22 cellular contexts compared by ENCODE assay signal in the genomic region with DNA sequence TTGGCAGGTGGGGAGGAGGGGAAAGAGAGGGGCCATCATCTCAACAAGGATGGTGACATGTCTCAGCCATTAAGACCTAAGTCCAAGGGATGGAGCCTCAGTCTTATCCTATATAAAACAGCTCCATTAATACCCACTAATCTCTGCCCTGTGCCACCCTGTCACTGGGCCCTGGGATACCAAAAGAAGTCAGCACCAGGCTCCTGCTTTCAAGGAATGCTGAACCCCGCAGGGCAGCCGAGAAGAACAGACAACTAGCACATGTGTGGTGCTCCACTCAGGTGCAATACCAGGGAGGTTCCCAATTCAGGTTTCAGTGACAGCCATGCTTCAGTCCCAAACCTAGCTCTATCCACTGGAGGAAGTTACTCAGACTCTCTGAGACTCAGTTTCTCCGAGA.
"Had no signal": no experiment of that assay in that cellular context is flagged by ENCODE, and none has a peak within 500 bp of the region (broad histone marks: within the 10 kb centered on the region; RNA-seq: fewer than 3 reads in every experiment).

No MANE protein-coding gene starts in this region.

- H3K4me3 Mint-ChIP-seq: immature natural killer cell; naive thymus-derived CD4-positive, alpha-beta T cell; natural killer cell treated with Interleukin-12 subunit alpha and Interleukin-12 subunit beta and Interleukin-15 and Interleukin-18, amount 100 ng/mL, for 72 hours; stimulated activated naive B cell treated with anti-CD40 and anti-IgM and Interleukin-4, amounts not matched to agents 10 μg/mL and 1 μg/mL and 100 μg/mL, for 72 hours had no signal

- H3K4me1 Mint-ChIP-seq: immature natural killer cell; naive thymus-derived CD4-positive, alpha-beta T cell; stimulated activated naive B cell treated with anti-CD40 and anti-IgM and Interleukin-4, amounts not matched to agents 10 μg/mL and 1 μg/mL and 100 μg/mL, for 72 hours had no signal

- H3K27ac Mint-ChIP-seq: immature natural killer cell; naive thymus-derived CD4-positive, alpha-beta T cell; natural killer cell treated with Interleukin-12 subunit alpha and Interleukin-12 subunit beta and Interleukin-15 and Interleukin-18, amount 100 ng/mL, for 72 hours; progenitor cell of endocrine pancreas; stimulated activated naive B cell treated with anti-CD40 and anti-IgM and Interleukin-4, amounts not matched to agents 10 μg/mL and 1 μg/mL and 100 μg/mL, for 72 hours had no signal

- ATAC-seq: mucosa of descending colon; naive thymus-derived CD4-positive, alpha-beta T cell; natural killer cell treated with Interleukin-12 subunit alpha and Interleukin-12 subunit beta and Interleukin-15 and Interleukin-18, amount 100 ng/mL, for 72 hours; right lobe of liver; stimulated activated naive B cell treated with anti-CD40 and anti-IgM and Interleukin-4, amounts not matched to agents 10 μg/mL and 1 μg/mL and 100 μg/mL, for 72 hours; stimulated activated naive CD8-positive, alpha-beta T cell treated with anti-CD3 and anti-CD28 coated beads, Interleukin-15, Interleukin-2, amounts not matched to agents 100 U/mL and 50 U/mL, for 24 hours; upper lobe of right lung had no signal

- H3K36me3 Mint-ChIP-seq: immature natural killer cell; naive thymus-derived CD4-positive, alpha-beta T cell; natural killer cell treated with Interleukin-12 subunit alpha and Interleukin-12 subunit beta and Interleukin-15 and Interleukin-18, amount 100 ng/mL, for 72 hours; stimulated activated naive B cell treated with anti-CD40 and anti-IgM and Interleukin-4, amounts not matched to agents 10 μg/mL and 1 μg/mL and 100 μg/mL, for 72 hours had no signal

- DNase-seq: hypothalamus; immature natural killer cell; left ventricle myocardium inferior; midbrain; mucosa of descending colon; naive thymus-derived CD4-positive, alpha-beta T cell; ovary; right lobe of liver; stimulated activated CD4-positive, alpha-beta T cell treated with anti-CD3 and anti-CD28 coated beads, Interleukin-12 subunit alpha, Interleukin-12 subunit beta, amount 100 ng/mL, for 4 hours; stimulated activated CD4-positive, alpha-beta T cell treated with anti-CD3 and anti-CD28 coated beads, Interleukin-15, amount 100 ng/mL, for 24 hours; stimulated activated CD4-positive, alpha-beta T cell treated with anti-CD3 and anti-CD28 coated beads, Interleukin-2, amount 100 ng/mL, for 24 hours; stimulated activated CD4-positive, alpha-beta T cell treated with anti-CD3 and anti-CD28 coated beads, Interleukin-4, amount 100 ng/mL, for 1 hour; stimulated activated naive B cell treated with anti-CD40 and anti-IgM and Interleukin-4, amounts not matched to agents 10 μg/mL and 1 μg/mL and 100 μg/mL, for 72 hours; stimulated activated naive CD8-positive, alpha-beta T cell treated with anti-CD3 and anti-CD28 coated beads, Interleukin-15, Interleukin-2, amounts not matched to agents 100 U/mL and 50 U/mL, for 24 hours; stomach; testis; thyroid gland; transverse colon; upper lobe of right lung; uterus had no signal

- H3K9me3 Mint-ChIP-seq: immature natural killer cell; natural killer cell treated with Interleukin-12 subunit alpha and Interleukin-12 subunit beta and Interleukin-15 and Interleukin-18, amount 100 ng/mL, for 72 hours had no signal
